25 cellular contexts compared by ENCODE assay signal in genomic region chr19:35793381-35794165, GRCh38. TPM values are rescaled to one million over a fixed set of nuclear protein-coding genes. Genes with fewer than 3 reads are reported as not detected.
DNase-seq lines count a peak whose midpoint lies in the region; ATAC-seq and TF ChIP-seq lines count a peak whose summit lies in the region.
"Had no signal": no experiment of that assay in that cellular context is flagged by ENCODE, and none has a peak within 500 bp of the region (broad histone marks: within the 10 kb centered on the region; RNA-seq: fewer than 3 reads in every experiment).

No MANE protein-coding gene starts in this region.

- peak; percentile 33 for DNase-seq in Right ventricle myocardium superior
- no peak for DNase-seq in Right ventricle myocardium inferior (ENCODE audit: missing footprints)
- peak; percentile 22 for DNase-seq in T1000 (lab: John Stamatoyannopoulos, UW)
- DNase-seq in fibroblast of pulmonary artery (ENCODE audit: low read depth), result peak; percentile 15
- no peak for DNase-seq in NCI-H1105 treated with DMSO at 0.1 percent for 48 hours (lab: John Stamatoyannopoulos, UW)
- DNase-seq: activated CD8-positive, alpha-beta memory T cell treated with anti-CD3 and anti-CD28 coated beads, Interleukin-2, amount 50 U/mL, for 48 hours; activated effector memory CD4-positive, alpha-beta T cell treated with Interleukin-2 at 50 U/mL for 16 hours; adrenal gland; CD4-positive, CD25-positive, alpha-beta regulatory T cell; DMS153; foreskin keratinocyte; hippocampal formation; KG1; NCI-H1930; SIG-M5; stimulated activated CD4-positive, alpha-beta T cell treated with anti-CD3 and anti-CD28 coated beads, Interleukin-4, amount 100 ng/mL, for 4 hours; T-helper 1 cell; WERI-Rb-1 had no signal

- intact Hi-C loops in Right ventricle myocardium superior (cut with DNase I), result no loop called here
- intact Hi-C loops in Right ventricle myocardium inferior (cut with DNase I), result no loop called here

- no peak for TF ChIP-seq CTCF in fibroblast of pulmonary artery (IDR thresholded peaks at IDR 0.05; ENCODE audit: low read length, missing control alignments)

- no peak overlapping the region for H3K4me3 ChIP-seq in fibroblast of pulmonary artery (replicated peaks; ENCODE audit: low read depth, low read length)
- H3K4me3 ChIP-seq: adrenal gland, breast epithelium, upper lobe of left lung had no signal

- ATAC-seq in Right ventricle myocardium superior (ENCODE audit: poor library complexity) (no peak), Right ventricle myocardium inferior (no peak), GM19455 (IDR thresholded peaks at IDR 0.05; ENCODE audit: unreplicated experiment) (no peak), GM21529 (IDR thresholded peaks at IDR 0.05; ENCODE audit: unreplicated experiment) (no peak), GM18867 (IDR thresholded peaks at IDR 0.05; ENCODE audit: unreplicated experiment) (no peak)
- ATAC-seq: foreskin keratinocyte had no signal

RNA-seq across cellular contexts. Expression of gene ARHGAP33, which starts 18.2 kb away (rescaled TPM):
- total RNA-seq in Right ventricle myocardium superior, result 3.0 TPM
- total RNA-seq in Right ventricle myocardium inferior, result 4.2 TPM

RNA-seq across cellular contexts. Expression of gene PRODH2, which starts 19.1 kb away (rescaled TPM):
- total RNA-seq in Right ventricle myocardium superior (not detected), Right ventricle myocardium inferior (not detected)
- total RNA-seq: A673; breast epithelium; CD4-positive, CD25-positive, alpha-beta regulatory T cell; foreskin keratinocyte; lower leg skin; upper lobe of left lung had no signal

RNA-seq across cellular contexts. Expression of gene PROSER3, which starts 35.6 kb away (rescaled TPM):
- total RNA-seq in Right ventricle myocardium superior, result 5.9 TPM
- 5.1 TPM for total RNA-seq in Right ventricle myocardium inferior

RNA-seq across cellular contexts. Expression of gene HSPB6, which starts 36.7 kb away (rescaled TPM):
- total RNA-seq in Right ventricle myocardium superior (570 TPM), Right ventricle myocardium inferior (662 TPM)
- total RNA-seq: A673; CD4-positive, CD25-positive, alpha-beta regulatory T cell had no signal

RNA-seq across cellular contexts. Expression of gene LIN37, which starts 45.2 kb away (rescaled TPM):
- total RNA-seq in Right ventricle myocardium superior, result 5.2 TPM
- 8.2 TPM for total RNA-seq in Right ventricle myocardium inferior

Comparison
In these comparisons a context has a peak if more than half of its experiments do, and no peak if none do; other contexts are left out.
1. DNase-seq: peak in Right ventricle myocardium superior (single experiment), T1000 (single experiment) and fibroblast of pulmonary artery (single experiment); none in Right ventricle myocardium inferior (single experiment) and NCI-H1105 treated with DMSO at 0.1 percent for 48 hours (single experiment).